Comparison of ENCODE assay signal across 1 cellular context in the genomic region with DNA sequence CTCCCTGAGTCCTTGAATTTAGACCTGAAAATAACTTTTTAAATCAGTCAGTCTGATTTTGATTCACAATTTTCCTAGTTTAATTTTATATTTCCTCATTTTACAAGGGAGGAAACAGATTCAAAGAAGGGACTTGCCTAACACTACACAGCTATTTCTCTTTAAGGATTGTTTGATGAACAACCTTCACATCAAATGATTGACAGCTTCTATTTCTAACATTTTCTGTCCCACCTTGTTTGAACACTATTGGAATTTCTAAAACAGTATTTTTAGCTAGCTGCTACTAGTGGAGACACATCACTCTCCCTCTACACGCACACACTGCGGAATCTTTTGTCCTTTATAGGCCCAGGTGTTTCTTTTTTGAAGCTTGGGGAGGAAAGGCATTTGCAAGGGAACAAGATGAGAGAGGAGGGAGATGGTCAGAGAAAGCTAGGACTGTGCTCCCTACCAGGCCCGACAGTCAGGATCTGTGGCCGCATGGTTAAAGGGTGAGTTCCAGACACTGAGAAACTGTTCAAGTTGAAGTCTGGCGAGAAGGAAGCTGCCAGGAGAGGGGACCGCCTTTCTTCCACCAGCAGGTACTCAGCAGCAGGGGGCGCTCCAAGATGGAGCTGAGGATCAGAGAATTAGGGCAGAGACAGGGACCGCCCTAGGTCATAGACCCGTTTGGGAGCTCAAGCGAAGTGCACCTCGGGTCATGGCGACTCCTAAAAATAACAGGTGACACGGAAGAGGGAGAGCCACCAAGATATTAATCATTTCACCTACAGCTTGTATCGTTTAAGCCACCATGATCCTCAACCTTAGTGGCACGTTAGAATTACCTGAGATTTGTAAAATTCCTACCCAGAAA.
TF ChIP-seq lines count a peak whose summit lies in the region.

No MANE protein-coding gene starts in this region.

TF ChIP-seq in HepG2, 621 proteins besides CTCF, POLR2A, EP300 and RAD21 (continued from another document and continues in another):
- TF ChIP-seq ARID2 (CRISPR knock-in tag; IDR thresholded peaks at IDR 0.05; ENCODE audit: borderline replicate concordance): 0 out of 2 replicates have a peak, but pooled peaks have one; percentile 35
- TF ChIP-seq FOXK1 (CRISPR knock-in tag; IDR thresholded peaks at IDR 0.05; ENCODE audit: borderline replicate concordance, low read depth): no peak
- peak; percentile 20; the same call in 1 of the 2 replicates for TF ChIP-seq ZNF292 (CRISPR knock-in tag; IDR thresholded peaks at IDR 0.05; ENCODE audit: borderline replicate concordance, low read depth)
- TF ChIP-seq, protein P1, sequence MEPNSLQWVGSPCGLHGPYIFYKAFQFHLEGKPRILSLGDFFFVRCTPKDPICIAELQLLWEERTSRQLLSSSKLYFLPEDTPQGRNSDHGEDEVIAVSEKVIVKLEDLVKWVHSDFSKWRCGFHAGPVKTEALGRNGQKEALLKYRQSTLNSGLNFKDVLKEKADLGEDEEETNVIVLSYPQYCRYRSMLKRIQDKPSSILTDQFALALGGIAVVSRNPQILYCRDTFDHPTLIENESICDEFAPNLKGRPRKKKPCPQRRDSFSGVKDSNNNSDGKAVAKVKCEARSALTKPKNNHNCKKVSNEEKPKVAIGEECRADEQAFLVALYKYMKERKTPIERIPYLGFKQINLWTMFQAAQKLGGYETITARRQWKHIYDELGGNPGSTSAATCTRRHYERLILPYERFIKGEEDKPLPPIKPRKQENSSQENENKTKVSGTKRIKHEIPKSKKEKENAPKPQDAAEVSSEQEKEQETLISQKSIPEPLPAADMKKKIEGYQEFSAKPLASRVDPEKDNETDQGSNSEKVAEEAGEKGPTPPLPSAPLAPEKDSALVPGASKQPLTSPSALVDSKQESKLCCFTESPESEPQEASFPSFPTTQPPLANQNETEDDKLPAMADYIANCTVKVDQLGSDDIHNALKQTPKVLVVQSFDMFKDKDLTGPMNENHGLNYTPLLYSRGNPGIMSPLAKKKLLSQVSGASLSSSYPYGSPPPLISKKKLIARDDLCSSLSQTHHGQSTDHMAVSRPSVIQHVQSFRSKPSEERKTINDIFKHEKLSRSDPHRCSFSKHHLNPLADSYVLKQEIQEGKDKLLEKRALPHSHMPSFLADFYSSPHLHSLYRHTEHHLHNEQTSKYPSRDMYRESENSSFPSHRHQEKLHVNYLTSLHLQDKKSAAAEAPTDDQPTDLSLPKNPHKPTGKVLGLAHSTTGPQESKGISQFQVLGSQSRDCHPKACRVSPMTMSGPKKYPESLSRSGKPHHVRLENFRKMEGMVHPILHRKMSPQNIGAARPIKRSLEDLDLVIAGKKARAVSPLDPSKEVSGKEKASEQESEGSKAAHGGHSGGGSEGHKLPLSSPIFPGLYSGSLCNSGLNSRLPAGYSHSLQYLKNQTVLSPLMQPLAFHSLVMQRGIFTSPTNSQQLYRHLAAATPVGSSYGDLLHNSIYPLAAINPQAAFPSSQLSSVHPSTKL (CRISPR knock-in tag; IDR thresholded peaks at IDR 0.05): peak; percentile 53
- TF ChIP-seq ZNF614 (CRISPR knock-in tag; IDR thresholded peaks at IDR 0.05; ENCODE audit: borderline replicate concordance): 0 out of 2 replicates have a peak, but pooled peaks have one; percentile 39
- TF ChIP-seq, protein P2, sequence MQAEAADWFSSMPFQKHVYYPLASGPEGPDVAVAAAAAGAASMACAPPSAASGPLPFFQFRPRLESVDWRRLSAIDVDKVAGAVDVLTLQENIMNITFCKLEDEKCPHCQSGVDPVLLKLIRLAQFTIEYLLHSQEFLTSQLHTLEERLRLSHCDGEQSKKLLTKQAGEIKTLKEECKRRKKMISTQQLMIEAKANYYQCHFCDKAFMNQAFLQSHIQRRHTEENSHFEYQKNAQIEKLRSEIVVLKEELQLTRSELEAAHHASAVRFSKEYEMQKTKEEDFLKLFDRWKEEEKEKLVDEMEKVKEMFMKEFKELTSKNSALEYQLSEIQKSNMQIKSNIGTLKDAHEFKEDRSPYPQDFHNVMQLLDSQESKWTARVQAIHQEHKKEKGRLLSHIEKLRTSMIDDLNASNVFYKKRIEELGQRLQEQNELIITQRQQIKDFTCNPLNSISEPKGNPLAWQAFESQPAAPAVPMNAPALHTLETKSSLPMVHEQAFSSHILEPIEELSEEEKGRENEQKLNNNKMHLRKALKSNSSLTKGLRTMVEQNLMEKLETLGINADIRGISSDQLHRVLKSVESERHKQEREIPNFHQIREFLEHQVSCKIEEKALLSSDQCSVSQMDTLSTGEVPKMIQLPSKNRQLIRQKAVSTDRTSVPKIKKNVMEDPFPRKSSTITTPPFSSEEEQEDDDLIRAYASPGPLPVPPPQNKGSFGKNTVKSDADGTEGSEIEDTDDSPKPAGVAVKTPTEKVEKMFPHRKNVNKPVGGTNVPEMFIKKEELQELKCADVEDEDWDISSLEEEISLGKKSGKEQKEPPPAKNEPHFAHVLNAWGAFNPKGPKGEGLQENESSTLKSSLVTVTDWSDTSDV (CRISPR knock-in tag; IDR thresholded peaks at IDR 0.05): no peak
- TF ChIP-seq MED1 (CRISPR knock-in tag; IDR thresholded peaks at IDR 0.05): peak; percentile 45; the same call in 1 of the 2 replicates
- TF ChIP-seq, protein P3, sequence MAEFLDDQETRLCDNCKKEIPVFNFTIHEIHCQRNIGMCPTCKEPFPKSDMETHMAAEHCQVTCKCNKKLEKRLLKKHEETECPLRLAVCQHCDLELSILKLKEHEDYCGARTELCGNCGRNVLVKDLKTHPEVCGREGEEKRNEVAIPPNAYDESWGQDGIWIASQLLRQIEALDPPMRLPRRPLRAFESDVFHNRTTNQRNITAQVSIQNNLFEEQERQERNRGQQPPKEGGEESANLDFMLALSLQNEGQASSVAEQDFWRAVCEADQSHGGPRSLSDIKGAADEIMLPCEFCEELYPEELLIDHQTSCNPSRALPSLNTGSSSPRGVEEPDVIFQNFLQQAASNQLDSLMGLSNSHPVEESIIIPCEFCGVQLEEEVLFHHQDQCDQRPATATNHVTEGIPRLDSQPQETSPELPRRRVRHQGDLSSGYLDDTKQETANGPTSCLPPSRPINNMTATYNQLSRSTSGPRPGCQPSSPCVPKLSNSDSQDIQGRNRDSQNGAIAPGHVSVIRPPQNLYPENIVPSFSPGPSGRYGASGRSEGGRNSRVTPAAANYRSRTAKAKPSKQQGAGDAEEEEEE (CRISPR knock-in tag; IDR thresholded peaks at IDR 0.05; ENCODE audit: borderline replicate concordance): peak; percentile 31; the same call in 1 of the 2 replicates
- TF ChIP-seq, protein P4, sequence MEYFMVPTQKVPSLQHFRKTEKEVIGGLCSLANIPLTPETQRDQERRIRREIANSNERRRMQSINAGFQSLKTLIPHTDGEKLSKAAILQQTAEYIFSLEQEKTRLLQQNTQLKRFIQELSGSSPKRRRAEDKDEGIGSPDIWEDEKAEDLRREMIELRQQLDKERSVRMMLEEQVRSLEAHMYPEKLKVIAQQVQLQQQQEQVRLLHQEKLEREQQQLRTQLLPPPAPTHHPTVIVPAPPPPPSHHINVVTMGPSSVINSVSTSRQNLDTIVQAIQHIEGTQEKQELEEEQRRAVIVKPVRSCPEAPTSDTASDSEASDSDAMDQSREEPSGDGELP (IDR thresholded peaks at IDR 0.05; ENCODE audit: borderline replicate concordance, low read depth): no peak
- TF ChIP-seq, protein P5, sequence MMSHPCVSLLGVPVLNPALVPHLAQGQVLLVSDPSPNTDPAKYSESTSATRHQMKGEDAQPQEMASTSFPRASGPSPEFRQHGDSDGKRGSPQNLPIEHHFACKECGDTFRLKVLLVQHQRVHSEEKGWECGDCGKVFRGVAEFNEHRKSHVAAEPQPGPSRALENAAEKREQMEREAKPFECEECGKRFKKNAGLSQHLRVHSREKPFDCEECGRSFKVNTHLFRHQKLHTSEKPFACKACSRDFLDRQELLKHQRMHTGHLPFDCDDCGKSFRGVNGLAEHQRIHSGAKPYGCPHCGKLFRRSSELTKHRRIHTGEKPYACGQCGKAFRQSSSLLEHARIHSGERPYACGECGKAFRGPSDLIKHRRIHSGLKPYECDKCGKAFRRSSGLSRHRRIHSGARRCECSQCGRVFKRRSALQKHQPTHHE (CRISPR knock-in tag; IDR thresholded peaks at IDR 0.05; ENCODE audit: borderline replicate concordance): peak; percentile 28; the same call in 1 of the 2 replicates
- 0 out of 2 replicates have a peak, but pooled peaks have one; percentile 29 for TF ChIP-seq MTF2 (CRISPR knock-in tag; IDR thresholded peaks at IDR 0.05; ENCODE audit: borderline replicate concordance)
- TF ChIP-seq, protein P6, sequence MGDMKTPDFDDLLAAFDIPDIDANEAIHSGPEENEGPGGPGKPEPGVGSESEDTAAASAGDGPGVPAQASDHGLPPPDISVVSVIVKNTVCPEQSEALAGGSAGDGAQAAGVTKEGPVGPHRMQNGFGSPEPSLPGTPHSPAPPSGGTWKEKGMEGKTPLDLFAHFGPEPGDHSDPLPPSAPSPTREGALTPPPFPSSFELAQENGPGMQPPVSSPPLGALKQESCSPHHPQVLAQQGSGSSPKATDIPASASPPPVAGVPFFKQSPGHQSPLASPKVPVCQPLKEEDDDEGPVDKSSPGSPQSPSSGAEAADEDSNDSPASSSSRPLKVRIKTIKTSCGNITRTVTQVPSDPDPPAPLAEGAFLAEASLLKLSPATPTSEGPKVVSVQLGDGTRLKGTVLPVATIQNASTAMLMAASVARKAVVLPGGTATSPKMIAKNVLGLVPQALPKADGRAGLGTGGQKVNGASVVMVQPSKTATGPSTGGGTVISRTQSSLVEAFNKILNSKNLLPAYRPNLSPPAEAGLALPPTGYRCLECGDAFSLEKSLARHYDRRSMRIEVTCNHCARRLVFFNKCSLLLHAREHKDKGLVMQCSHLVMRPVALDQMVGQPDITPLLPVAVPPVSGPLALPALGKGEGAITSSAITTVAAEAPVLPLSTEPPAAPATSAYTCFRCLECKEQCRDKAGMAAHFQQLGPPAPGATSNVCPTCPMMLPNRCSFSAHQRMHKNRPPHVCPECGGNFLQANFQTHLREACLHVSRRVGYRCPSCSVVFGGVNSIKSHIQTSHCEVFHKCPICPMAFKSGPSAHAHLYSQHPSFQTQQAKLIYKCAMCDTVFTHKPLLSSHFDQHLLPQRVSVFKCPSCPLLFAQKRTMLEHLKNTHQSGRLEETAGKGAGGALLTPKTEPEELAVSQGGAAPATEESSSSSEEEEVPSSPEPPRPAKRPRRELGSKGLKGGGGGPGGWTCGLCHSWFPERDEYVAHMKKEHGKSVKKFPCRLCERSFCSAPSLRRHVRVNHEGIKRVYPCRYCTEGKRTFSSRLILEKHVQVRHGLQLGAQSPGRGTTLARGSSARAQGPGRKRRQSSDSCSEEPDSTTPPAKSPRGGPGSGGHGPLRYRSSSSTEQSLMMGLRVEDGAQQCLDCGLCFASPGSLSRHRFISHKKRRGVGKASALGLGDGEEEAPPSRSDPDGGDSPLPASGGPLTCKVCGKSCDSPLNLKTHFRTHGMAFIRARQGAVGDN (CRISPR knock-in tag; IDR thresholded peaks at IDR 0.05): peak; percentile 42; the same call in 1 of the 2 replicates
- 0 out of 4 replicates have a peak, but pooled peaks of 1 of the 2 experiments have one; percentile 36 for TF ChIP-seq KLF16 (CRISPR knock-in tag; IDR thresholded peaks at IDR 0.05)
- TF ChIP-seq SRY (CRISPR knock-in tag; IDR thresholded peaks at IDR 0.05): no peak
- peak; percentile 49; the same call in 1 of the 2 replicates for TF ChIP-seq ZNF891 (CRISPR knock-in tag; IDR thresholded peaks at IDR 0.05)
- TF ChIP-seq MIER3 (CRISPR knock-in tag; IDR thresholded peaks at IDR 0.05; ENCODE audit: borderline replicate concordance): 0 out of 2 replicates have a peak, but pooled peaks have one; percentile 43
- TF ChIP-seq RFX5 (IDR thresholded peaks at IDR 0.05; ENCODE audit: low read depth, low read length): no peak
- TF ChIP-seq CBX5 (CRISPR knock-in tag; IDR thresholded peaks at IDR 0.05; ENCODE audit: borderline replicate concordance): peak; percentile 49; the same call in 1 of the 2 replicates
- TF ChIP-seq XRCC5 (optimal IDR thresholded peaks at IDR 0.05; ENCODE audit: low read length): peak; percentile 54
- TF ChIP-seq ZKSCAN8 (CRISPR knock-in tag; IDR thresholded peaks at IDR 0.05; ENCODE audit: borderline replicate concordance): no peak
- TF ChIP-seq IRF2 (CRISPR knock-in tag; IDR thresholded peaks at IDR 0.05): 0 out of 2 replicates have a peak, but pooled peaks have one; percentile 29
- TF ChIP-seq BORCS8-MEF2B (CRISPR knock-in tag; IDR thresholded peaks at IDR 0.05): 0 out of 2 replicates have a peak, but pooled peaks have one; percentile 50
- TF ChIP-seq NFE2L2 (IDR thresholded peaks at IDR 0.05; ENCODE audit: low read length): no peak
- TF ChIP-seq PITX1 (CRISPR knock-in tag; IDR thresholded peaks at IDR 0.05): 0 out of 2 replicates have a peak, but pooled peaks have one; percentile 22
- TF ChIP-seq, protein P7, sequence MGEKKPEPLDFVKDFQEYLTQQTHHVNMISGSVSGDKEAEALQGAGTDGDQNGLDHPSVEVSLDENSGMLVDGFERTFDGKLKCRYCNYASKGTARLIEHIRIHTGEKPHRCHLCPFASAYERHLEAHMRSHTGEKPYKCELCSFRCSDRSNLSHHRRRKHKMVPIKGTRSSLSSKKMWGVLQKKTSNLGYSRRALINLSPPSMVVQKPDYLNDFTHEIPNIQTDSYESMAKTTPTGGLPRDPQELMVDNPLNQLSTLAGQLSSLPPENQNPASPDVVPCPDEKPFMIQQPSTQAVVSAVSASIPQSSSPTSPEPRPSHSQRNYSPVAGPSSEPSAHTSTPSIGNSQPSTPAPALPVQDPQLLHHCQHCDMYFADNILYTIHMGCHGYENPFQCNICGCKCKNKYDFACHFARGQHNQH (CRISPR knock-in tag; IDR thresholded peaks at IDR 0.05): peak; percentile 78; the same call in 1 of the 2 replicates
- TF ChIP-seq, protein P8, sequence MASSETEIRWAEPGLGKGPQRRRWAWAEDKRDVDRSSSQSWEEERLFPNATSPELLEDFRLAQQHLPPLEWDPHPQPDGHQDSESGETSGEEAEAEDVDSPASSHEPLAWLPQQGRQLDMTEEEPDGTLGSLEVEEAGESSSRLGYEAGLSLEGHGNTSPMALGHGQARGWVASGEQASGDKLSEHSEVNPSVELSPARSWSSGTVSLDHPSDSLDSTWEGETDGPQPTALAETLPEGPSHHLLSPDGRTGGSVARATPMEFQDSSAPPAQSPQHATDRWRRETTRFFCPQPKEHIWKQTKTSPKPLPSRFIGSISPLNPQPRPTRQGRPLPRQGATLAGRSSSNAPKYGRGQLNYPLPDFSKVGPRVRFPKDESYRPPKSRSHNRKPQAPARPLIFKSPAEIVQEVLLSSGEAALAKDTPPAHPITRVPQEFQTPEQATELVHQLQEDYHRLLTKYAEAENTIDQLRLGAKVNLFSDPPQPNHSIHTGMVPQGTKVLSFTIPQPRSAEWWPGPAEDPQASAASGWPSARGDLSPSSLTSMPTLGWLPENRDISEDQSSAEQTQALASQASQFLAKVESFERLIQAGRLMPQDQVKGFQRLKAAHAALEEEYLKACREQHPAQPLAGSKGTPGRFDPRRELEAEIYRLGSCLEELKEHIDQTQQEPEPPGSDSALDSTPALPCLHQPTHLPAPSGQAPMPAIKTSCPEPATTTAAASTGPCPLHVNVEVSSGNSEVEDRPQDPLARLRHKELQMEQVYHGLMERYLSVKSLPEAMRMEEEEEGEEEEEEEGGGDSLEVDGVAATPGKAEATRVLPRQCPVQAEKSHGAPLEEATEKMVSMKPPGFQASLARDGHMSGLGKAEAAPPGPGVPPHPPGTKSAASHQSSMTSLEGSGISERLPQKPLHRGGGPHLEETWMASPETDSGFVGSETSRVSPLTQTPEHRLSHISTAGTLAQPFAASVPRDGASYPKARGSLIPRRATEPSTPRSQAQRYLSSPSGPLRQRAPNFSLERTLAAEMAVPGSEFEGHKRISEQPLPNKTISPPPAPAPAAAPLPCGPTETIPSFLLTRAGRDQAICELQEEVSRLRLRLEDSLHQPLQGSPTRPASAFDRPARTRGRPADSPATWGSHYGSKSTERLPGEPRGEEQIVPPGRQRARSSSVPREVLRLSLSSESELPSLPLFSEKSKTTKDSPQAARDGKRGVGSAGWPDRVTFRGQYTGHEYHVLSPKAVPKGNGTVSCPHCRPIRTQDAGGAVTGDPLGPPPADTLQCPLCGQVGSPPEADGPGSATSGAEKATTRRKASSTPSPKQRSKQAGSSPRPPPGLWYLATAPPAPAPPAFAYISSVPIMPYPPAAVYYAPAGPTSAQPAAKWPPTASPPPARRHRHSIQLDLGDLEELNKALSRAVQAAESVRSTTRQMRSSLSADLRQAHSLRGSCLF (CRISPR knock-in tag; IDR thresholded peaks at IDR 0.05; ENCODE audit: borderline replicate concordance): no peak
- TF ChIP-seq BRCA1 (CRISPR knock-in tag; IDR thresholded peaks at IDR 0.05): no peak
- TF ChIP-seq PAWR (CRISPR knock-in tag; IDR thresholded peaks at IDR 0.05; ENCODE audit: borderline replicate concordance): no peak
